8 cellular contexts compared by ENCODE assay signal in the genomic region with DNA sequence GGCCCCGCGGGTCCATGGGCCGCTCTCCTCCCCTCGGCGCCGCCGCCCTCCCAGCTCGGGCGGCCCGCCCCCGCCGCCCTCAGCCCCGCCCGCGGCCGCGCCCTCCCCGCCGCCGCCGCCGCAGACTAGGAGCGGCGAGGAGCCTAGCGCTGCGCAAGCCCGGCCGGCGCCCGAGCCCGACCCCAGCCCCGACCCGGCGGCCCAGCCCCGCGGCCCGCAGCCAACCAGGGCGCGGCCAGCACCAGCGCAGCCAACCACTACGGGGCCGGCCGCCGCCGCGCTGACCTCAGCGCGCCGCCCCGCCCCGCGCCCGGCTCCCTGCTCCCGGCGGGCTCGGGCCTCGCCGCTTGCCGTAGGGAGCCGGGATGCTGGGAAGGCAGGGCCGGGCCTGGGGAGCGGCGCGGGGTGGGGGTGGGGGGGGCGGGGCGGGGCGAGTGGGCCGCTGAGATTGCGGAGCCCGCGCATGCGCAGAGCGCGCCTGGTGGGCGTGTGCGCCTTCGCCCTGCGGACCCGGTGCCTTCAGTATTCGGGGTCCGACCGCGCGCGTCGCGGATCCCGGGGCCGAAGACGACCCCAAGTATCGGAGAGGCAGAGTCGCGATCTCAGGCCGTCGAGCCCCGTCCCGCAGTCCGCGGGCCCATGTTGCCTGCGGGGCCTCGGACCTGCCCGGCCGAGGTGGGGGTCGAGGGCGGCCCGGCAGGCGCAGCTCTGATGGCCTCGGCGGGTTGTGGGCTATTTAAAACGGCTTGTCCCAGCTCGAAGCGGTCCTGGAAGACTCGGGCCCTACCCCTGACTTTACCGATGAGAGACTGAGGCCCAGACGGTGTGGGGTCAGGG. TPM values are rescaled to one million over a fixed set of nuclear protein-coding genes. Genes with fewer than 3 reads are reported as not detected.
DNase-seq lines count a peak whose midpoint lies in the region; ATAC-seq and TF ChIP-seq lines count a peak whose summit lies in the region.

A gene with protein sequence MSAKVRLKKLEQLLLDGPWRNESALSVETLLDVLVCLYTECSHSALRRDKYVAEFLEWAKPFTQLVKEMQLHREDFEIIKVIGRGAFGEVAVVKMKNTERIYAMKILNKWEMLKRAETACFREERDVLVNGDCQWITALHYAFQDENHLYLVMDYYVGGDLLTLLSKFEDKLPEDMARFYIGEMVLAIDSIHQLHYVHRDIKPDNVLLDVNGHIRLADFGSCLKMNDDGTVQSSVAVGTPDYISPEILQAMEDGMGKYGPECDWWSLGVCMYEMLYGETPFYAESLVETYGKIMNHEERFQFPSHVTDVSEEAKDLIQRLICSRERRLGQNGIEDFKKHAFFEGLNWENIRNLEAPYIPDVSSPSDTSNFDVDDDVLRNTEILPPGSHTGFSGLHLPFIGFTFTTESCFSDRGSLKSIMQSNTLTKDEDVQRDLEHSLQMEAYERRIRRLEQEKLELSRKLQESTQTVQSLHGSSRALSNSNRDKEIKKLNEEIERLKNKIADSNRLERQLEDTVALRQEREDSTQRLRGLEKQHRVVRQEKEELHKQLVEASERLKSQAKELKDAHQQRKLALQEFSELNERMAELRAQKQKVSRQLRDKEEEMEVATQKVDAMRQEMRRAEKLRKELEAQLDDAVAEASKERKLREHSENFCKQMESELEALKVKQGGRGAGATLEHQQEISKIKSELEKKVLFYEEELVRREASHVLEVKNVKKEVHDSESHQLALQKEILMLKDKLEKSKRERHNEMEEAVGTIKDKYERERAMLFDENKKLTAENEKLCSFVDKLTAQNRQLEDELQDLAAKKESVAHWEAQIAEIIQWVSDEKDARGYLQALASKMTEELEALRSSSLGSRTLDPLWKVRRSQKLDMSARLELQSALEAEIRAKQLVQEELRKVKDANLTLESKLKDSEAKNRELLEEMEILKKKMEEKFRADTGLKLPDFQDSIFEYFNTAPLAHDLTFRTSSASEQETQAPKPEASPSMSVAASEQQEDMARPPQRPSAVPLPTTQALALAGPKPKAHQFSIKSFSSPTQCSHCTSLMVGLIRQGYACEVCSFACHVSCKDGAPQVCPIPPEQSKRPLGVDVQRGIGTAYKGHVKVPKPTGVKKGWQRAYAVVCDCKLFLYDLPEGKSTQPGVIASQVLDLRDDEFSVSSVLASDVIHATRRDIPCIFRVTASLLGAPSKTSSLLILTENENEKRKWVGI (N-terminal part only) (minus strand): TSS at position 178 of the 837 bp plus-strand sequence. CDS start 376 bp downstream, outside the sequence.

- H3K27me3 Mint-ChIP-seq in activated CD8-positive, alpha-beta T cell treated with anti-CD3 and anti-CD28 coated beads, Interleukin-2, amount 10 ng/mL, durations not matched to agents 7 days and 5 days (ENCODE audit: low read depth) = peaks cover 57% of the 10 kb centered on the region

- H3K4me1 ChIP-seq in effector memory CD4-positive, alpha-beta T cell (ENCODE audit: control insufficient read depth, insufficient read depth, low read length, poor library complexity, severe bottlenecking) = peaks cover 6% of the 10 kb centered on the region
- peaks cover 40% of the 10 kb centered on the region for H3K4me1 ChIP-seq in lower lobe of right lung

- peak; percentile 67 for DNase-seq in AG04450 (ENCODE audit: low read depth, low spot score)
- DNase-seq in NCI-H510A (lab: John Stamatoyannopoulos, UW) = peak; percentile 92
- peak; percentile 33 for DNase-seq in activated CD8-positive, alpha-beta T cell treated with anti-CD3 and anti-CD28 coated beads, Interleukin-2, amount 10 ng/mL, durations not matched to agents 7 days and 5 days
- DNase-seq in effector memory CD4-positive, alpha-beta T cell = peak; percentile 41 to 56 (median 50)
- peak; percentile 92 for DNase-seq in lower lobe of right lung
- peak; percentile 45 to 53 for DNase-seq in stimulated activated CD4-positive, alpha-beta T cell treated with anti-CD3 and anti-CD28 coated beads, Interleukin-4, amount 100 ng/mL, for 4 hours

- no peak within 1 kb of the TSS for H3K27ac Mint-ChIP-seq in activated CD8-positive, alpha-beta T cell treated with anti-CD3 and anti-CD28 coated beads, Interleukin-2, amount 10 ng/mL, durations not matched to agents 7 days and 5 days

- H3K36me3 Mint-ChIP-seq in activated CD8-positive, alpha-beta T cell treated with anti-CD3 and anti-CD28 coated beads, Interleukin-2, amount 10 ng/mL, durations not matched to agents 7 days and 5 days (ENCODE audit: low read depth) = no peaks in the 10 kb centered on the region

- no peaks in the 10 kb centered on the region for H3K27me3 ChIP-seq in AG04450 (ENCODE audit: control insufficient read depth, insufficient read depth, low read length)
- no peaks in the 10 kb centered on the region for H3K27me3 ChIP-seq in effector memory CD4-positive, alpha-beta T cell (replicated peaks; ENCODE audit: control insufficient read depth, insufficient read depth, low read length, poor library complexity, severe bottlenecking)
- no peaks in the 10 kb centered on the region for H3K27me3 ChIP-seq in lower lobe of right lung (ENCODE audit: low read depth)

- ATAC-seq in GM19023 (IDR thresholded peaks at IDR 0.05; ENCODE audit: unreplicated experiment) (peak; percentile 78), HG03175 (IDR thresholded peaks at IDR 0.05; ENCODE audit: unreplicated experiment) (peak; percentile 75), lower lobe of right lung (peak; percentile 97)
- peak; percentile 91 for ATAC-seq in activated CD8-positive, alpha-beta T cell treated with anti-CD3 and anti-CD28 coated beads, Interleukin-2, amount 10 ng/mL, durations not matched to agents 7 days and 5 days

- H3K4me3 ChIP-seq in AG04450 (ENCODE audit: low read depth, low read length) (peak within 1 kb of the TSS; percentile 96), lower lobe of right lung (peak within 1 kb of the TSS; percentile 99)
- H3K4me3 ChIP-seq in effector memory CD4-positive, alpha-beta T cell (ENCODE audit: insufficient read depth, low read depth, low read length, poor library complexity, severe bottlenecking) = peak within 1 kb of the TSS; percentile 53

- H3K9me3 ChIP-seq in AG04450 (ENCODE audit: control insufficient read depth, insufficient read depth, low read length) = no peaks in the 10 kb centered on the region
- H3K9me3 ChIP-seq in effector memory CD4-positive, alpha-beta T cell (ENCODE audit: control insufficient read depth, low read length) = no peaks in the 10 kb centered on the region
- H3K9me3 ChIP-seq in lower lobe of right lung = no peaks in the 10 kb centered on the region

- TF ChIP-seq CTCF in AG04450 (IDR thresholded peaks at IDR 0.05; ENCODE audit: low read depth, low read length) (no peak), lower lobe of right lung (IDR thresholded peaks at IDR 0.05) (no peak)

- peak within 1 kb of the TSS; percentile 57 for H3K27ac ChIP-seq in AG04450 (ENCODE audit: low read depth, low read length)
- no peak within 1 kb of the TSS for H3K27ac ChIP-seq in effector memory CD4-positive, alpha-beta T cell (ENCODE audit: insufficient read depth, low read length, poor library complexity, severe bottlenecking)
- peak within 1 kb of the TSS; percentile 97 for H3K27ac ChIP-seq in lower lobe of right lung

- CTCF ChIA-PET in AG04450 (lab: Charles Lee) = interaction anchor here (0.6 to 3.1 kb wide), 2 partner anchors 18 to 27 kb away, joined by 3 to 13 read pairs; no protein-coding TSS in a partner anchor
- CTCF ChIA-PET in activated CD8-positive, alpha-beta T cell treated with anti-CD3 and anti-CD28 coated beads, Interleukin-2, amount 10 ng/mL, durations not matched to agents 7 days and 5 days (lab: Charles Lee) = no interaction called here

- no peak within 1 kb of the TSS for H3K4me3 Mint-ChIP-seq in activated CD8-positive, alpha-beta T cell treated with anti-CD3 and anti-CD28 coated beads, Interleukin-2, amount 10 ng/mL, durations not matched to agents 7 days and 5 days

- intact Hi-C loops in lower lobe of right lung (cut with DNase I) = no loop called here

- POLR2A ChIA-PET in AG04450 (lab: Yijun Ruan, JAX) = interaction anchor here (0.5 kb wide), 1 partner anchor 36 kb away, joined by 7 read pairs; no protein-coding TSS in a partner anchor
- POLR2A ChIA-PET in activated CD8-positive, alpha-beta T cell treated with anti-CD3 and anti-CD28 coated beads, Interleukin-2, amount 10 ng/mL, durations not matched to agents 7 days and 5 days (lab: Charles Lee) = no interaction called here

- peaks cover 7% of the 10 kb centered on the region for H3K4me1 Mint-ChIP-seq in activated CD8-positive, alpha-beta T cell treated with anti-CD3 and anti-CD28 coated beads, Interleukin-2, amount 10 ng/mL, durations not matched to agents 7 days and 5 days (ENCODE audit: low read depth)

- H3K36me3 ChIP-seq in effector memory CD4-positive, alpha-beta T cell (ENCODE audit: control insufficient read depth, insufficient read depth, low read length) = no peaks in the 10 kb centered on the region
- peaks cover 5% of the 10 kb centered on the region for H3K36me3 ChIP-seq in lower lobe of right lung

- no peaks in the 10 kb centered on the region for H3K9me3 Mint-ChIP-seq in activated CD8-positive, alpha-beta T cell treated with anti-CD3 and anti-CD28 coated beads, Interleukin-2, amount 10 ng/mL, durations not matched to agents 7 days and 5 days (ENCODE audit: insufficient read depth)

RNA-seq across cellular contexts. Expression of the gene that starts here (rescaled TPM):
- polyA plus RNA-seq in AG04450 (2011; rRNA removed) = 57.0 and 66.8 TPM in 2 replicates
- 109 and 133 TPM in 2 replicates for polyA minus RNA-seq in AG04450 (2011; rRNA and poly(A)+ RNA removed)
- under 1 TPM; 0.13 to 0.16 TPM for total RNA-seq in activated CD8-positive, alpha-beta T cell treated with anti-CD3 and anti-CD28 coated beads, Interleukin-2, amount 10 ng/mL, durations not matched to agents 7 days and 5 days
- total RNA-seq in lower lobe of right lung = 114 TPM

Comparison
In these comparisons a context has a peak if more than half of its experiments do, and no peak if none do; other contexts are left out.
1. RNA of the gene that starts here (total RNA-seq): 114 TPM in lower lobe of right lung (single experiment); 0.13 to 0.16 TPM in activated CD8-positive, alpha-beta T cell treated with anti-CD3 and anti-CD28 coated beads, Interleukin-2, amount 10 ng/mL, durations not matched to agents 7 days and 5 days; every median in the first group is over 10 times any median in the second.
2. Peak in DNase-seq and ATAC-seq in activated CD8-positive, alpha-beta T cell treated with anti-CD3 and anti-CD28 coated beads, Interleukin-2, amount 10 ng/mL, durations not matched to agents 7 days and 5 days; RNA of the gene not detected or under 1 TPM.
3. DNase-seq: peak in every context shown above with its lines; median percentile 92 in NCI-H510A; 92 in lower lobe of right lung; 67 in AG04450; 50 in effector memory CD4-positive, alpha-beta T cell; 49 in stimulated activated CD4-positive, alpha-beta T cell treated with anti-CD3 and anti-CD28 coated beads, Interleukin-4, amount 100 ng/mL, for 4 hours; 33 in activated CD8-positive, alpha-beta T cell treated with anti-CD3 and anti-CD28 coated beads, Interleukin-2, amount 10 ng/mL, durations not matched to agents 7 days and 5 days.
4. Peak in every context shown above with its lines, with median percentiles within 50 percentile points of each other: H3K4me3 ChIP-seq and ATAC-seq.